In the genomic region with DNA sequence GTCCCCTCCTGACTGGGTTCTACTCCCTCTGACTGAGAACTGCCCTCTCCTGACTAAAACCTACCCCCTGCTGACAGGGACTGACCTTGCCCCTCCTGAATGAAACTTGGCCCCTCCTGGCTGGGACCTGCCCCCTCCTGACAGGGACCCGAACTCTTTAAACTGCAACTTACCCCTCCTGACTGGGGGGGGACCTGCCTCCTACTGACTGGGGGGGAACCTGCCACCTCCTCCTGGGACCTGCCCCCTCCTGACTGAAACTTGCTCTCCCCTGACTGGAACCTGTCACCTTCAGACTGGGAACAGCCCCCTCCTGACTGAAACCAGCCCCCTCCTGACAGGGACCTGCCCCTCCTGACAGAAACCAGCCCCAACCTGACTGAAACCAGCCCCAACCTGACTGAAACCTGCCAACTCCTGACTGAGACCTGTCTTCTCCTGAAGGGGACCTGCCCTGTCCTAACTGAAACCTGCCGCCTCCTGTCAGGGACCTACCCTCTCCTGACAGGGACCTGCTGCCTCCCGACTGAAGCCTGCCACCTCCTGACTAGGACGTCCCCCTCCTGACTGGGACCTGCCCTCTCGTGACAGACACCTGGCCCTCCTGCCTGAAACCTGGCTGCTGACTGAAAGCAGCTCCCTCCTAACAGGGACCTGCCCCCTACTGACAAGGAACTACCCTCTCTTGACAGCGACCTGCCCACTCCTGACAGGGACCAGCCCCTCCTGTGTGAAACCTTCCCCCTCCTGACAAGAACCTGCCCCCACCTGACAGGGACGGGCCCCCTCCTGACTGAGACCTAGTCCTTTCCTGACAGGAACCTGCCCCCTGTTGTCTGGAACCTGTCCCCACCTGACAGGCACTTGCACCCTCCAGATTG, we compare ENCODE assay signal across 15 cellular contexts.
DNase-seq lines count a peak whose midpoint lies in the region; ATAC-seq and TF ChIP-seq lines count a peak whose summit lies in the region.
"Had no signal": no experiment of that assay in that cellular context is flagged by ENCODE, and none has a peak within 500 bp of the region (broad histone marks: within the 10 kb centered on the region; RNA-seq: fewer than 3 reads in every experiment).

No MANE protein-coding gene starts in this region.

- no peak overlapping the region for H2AK5ac ChIP-seq in neuronal stem cell (ENCODE audit: low read depth, low read length)

- DNase-seq in Caco-2 (peak; percentile 33 to 53), chondrocyte (ENCODE audit: low spot score) (peak; percentile 76), neuronal stem cell (ENCODE audit: low spot score) (no peak), NCI-H526 (lab: John Stamatoyannopoulos, UW) (no peak), NCI-H446 treated with DMSO at 0.1 percent for 48 hours (lab: John Stamatoyannopoulos, UW) (no peak)
- DNase-seq: activated CD8-positive, alpha-beta memory T cell treated with anti-CD3 and anti-CD28 coated beads, Interleukin-2, amount 50 U/mL, for 4 hours; BE2C; effector CD8-positive, alpha-beta T cell; NCI-H510A; SHP77 treated with DMSO at 0.1 percent for 48 hours had no signal

- H3K4me1 Mint-ChIP-seq in Caco-2 (ENCODE audit: low read depth, unreplicated experiment): no peaks in the 10 kb centered on the region
- peaks cover 8% of the 10 kb centered on the region for H3K4me1 Mint-ChIP-seq in chondrocyte (ENCODE audit: low read depth)

- intact Hi-C loops in Caco-2 (cut with micrococcal nuclease; ENCODE audit: unreplicated experiment): loop anchor here (1.0 to 5.0 kb wide), 2 partner anchors 95 to 103 kb away; no protein-coding TSS in a partner anchor

- no peaks in the 10 kb centered on the region for H3K27me3 ChIP-seq in Caco-2 (replicated peaks; ENCODE audit: control insufficient read depth, insufficient read depth, low read length)
- peaks cover 0 to 2% (median 0%) of the 10 kb centered on the region in 3 experiments for H3K27me3 ChIP-seq in neuronal stem cell (ENCODE audit: control insufficient read depth in 3 of 3, insufficient read depth in 3 of 3, low read depth in 1 of 3, low read length in 3 of 3)
- H3K27me3 ChIP-seq: adrenal gland, BE2C had no signal

- H3K79me1 ChIP-seq in neuronal stem cell (ENCODE audit: low read depth, low read length): peaks cover 4% of the 10 kb centered on the region

- H2BK5ac ChIP-seq in neuronal stem cell (ENCODE audit: low read length): peak overlapping the region; percentile 29

- H3K14ac ChIP-seq in neuronal stem cell (ENCODE audit: low read length): no peak overlapping the region

- H3K36me3 ChIP-seq in Caco-2 (ENCODE audit: control insufficient read depth, insufficient read depth, low read length) (no peaks in the 10 kb centered on the region), neuronal stem cell (replicated peaks in 1 of 2; ENCODE audit: control insufficient read depth in 2 of 2, insufficient read depth in 2 of 2, low read length in 2 of 2) (peaks cover 0 to 49% of the 10 kb centered on the region in 2 donors)
- H3K36me3 ChIP-seq: BE2C had no signal

- H3K18ac ChIP-seq in neuronal stem cell (ENCODE audit: low read length): no peak overlapping the region

- BruUV-seq in Caco-2 (replicated peaks; lab: Mats Ljungman, UMichigan): no TSS peak

- no peak overlapping the region for H2AFZ ChIP-seq in neuronal stem cell (ENCODE audit: low read length)

- no peak overlapping the region for H2BK15ac ChIP-seq in neuronal stem cell (ENCODE audit: low read length)

- no peak overlapping the region for H3K23ac ChIP-seq in neuronal stem cell (ENCODE audit: low read depth, low read length, poor library complexity)

- CTCF ChIA-PET in Caco-2 (lab: Charles Lee): interaction anchor here (0.7 to 1.0 kb wide), 2 partner anchors 11 to 93 kb away, joined by 4 to 9 read pairs; no protein-coding TSS in a partner anchor

- no peak overlapping the region for H3K4me2 ChIP-seq in neuronal stem cell (ENCODE audit: insufficient read depth, low read length, poor library complexity, severe bottlenecking)

- H3K27me3 Mint-ChIP-seq in Caco-2 (ENCODE audit: insufficient read depth, unreplicated experiment) (peaks cover 7% of the 10 kb centered on the region), chondrocyte (ENCODE audit: low read depth) (no peaks in the 10 kb centered on the region)

- peak overlapping the region; percentile 30 for H3K9ac ChIP-seq in neuronal stem cell (ENCODE audit: low read depth, low read length, poor library complexity)

- no peak overlapping the region for H3K27ac ChIP-seq in neuronal stem cell (replicated peaks; ENCODE audit: low read length)
- H3K27ac ChIP-seq: HL-60 had no signal

- no peak overlapping the region for H2BK12ac ChIP-seq in neuronal stem cell (ENCODE audit: low read length)

- no CpG with 5 or more reads among the region's 7 CpGs for WGBS in neuronal stem cell (ENCODE audit: extremely low coverage in 2 of 2, insufficient read length in 2 of 2, insufficient replicate concordance in 1 of 2), 2 donors

- TF ChIP-seq CTCF in Caco-2 (IDR thresholded peaks at IDR 0.05; ENCODE audit: insufficient read depth in 1 of 2, low read depth in 1 of 2, low read length in 1 of 2, severe bottlenecking in 1 of 2, unreplicated experiment in 1 of 2): peak in 1 of 2 experiments; percentile 7
- TF ChIP-seq CTCF in chondrocyte (IDR thresholded peaks at IDR 0.05): no peak

- no peaks in the 10 kb centered on the region for H3K4me1 ChIP-seq in Caco-2
- H3K4me1 ChIP-seq in neuronal stem cell (ENCODE audit: control insufficient read depth in 2 of 2, insufficient read depth in 1 of 2, low read depth in 1 of 2, low read length in 2 of 2): no peaks in the 10 kb centered on the region
- H3K4me1 ChIP-seq: BE2C had no signal

- no peak overlapping the region for H3K4ac ChIP-seq in neuronal stem cell (ENCODE audit: low read length)

- H3K9me3 ChIP-seq in Caco-2 (no peaks in the 10 kb centered on the region), neuronal stem cell (replicated peaks in 1 of 2; ENCODE audit: control insufficient read depth in 2 of 2, insufficient read depth in 1 of 2, low read depth in 1 of 2, low read length in 2 of 2) (peaks cover 0 to 4% of the 10 kb centered on the region in 2 donors)
- H3K9me3 ChIP-seq: adrenal gland, BE2C had no signal

- H4K8ac ChIP-seq in neuronal stem cell (ENCODE audit: low read depth, low read length): no peak overlapping the region

- H3K4me3 ChIP-seq in Caco-2 (ENCODE audit: low read depth, low read length) (no peak overlapping the region), neuronal stem cell (ENCODE audit: low read length in 2 of 2) (no peak overlapping the region)
- H3K4me3 ChIP-seq: adrenal gland had no signal

- H4K91ac ChIP-seq in neuronal stem cell (ENCODE audit: low read depth, low read length, poor library complexity): no peak overlapping the region

- H3K9me3 Mint-ChIP-seq in Caco-2 (ENCODE audit: unreplicated experiment) (no peaks in the 10 kb centered on the region), chondrocyte (ENCODE audit: low read depth) (no peaks in the 10 kb centered on the region)

- no peak overlapping the region for H3K4me3 Mint-ChIP-seq in Caco-2 (ENCODE audit: unreplicated experiment)
- no peak overlapping the region for H3K4me3 Mint-ChIP-seq in chondrocyte (ENCODE audit: unreplicated experiment)

- no peaks in the 10 kb centered on the region for H3K36me3 Mint-ChIP-seq in Caco-2 (ENCODE audit: insufficient read depth, unreplicated experiment)
- peaks cover 30% of the 10 kb centered on the region for H3K36me3 Mint-ChIP-seq in chondrocyte (ENCODE audit: low read depth)

- no peak overlapping the region for H2BK120ac ChIP-seq in neuronal stem cell (ENCODE audit: low read depth, low read length)

- H3K27ac Mint-ChIP-seq in Caco-2 (ENCODE audit: unreplicated experiment) (no peak overlapping the region), chondrocyte (ENCODE audit: unreplicated experiment) (no peak overlapping the region)

- POLR2A ChIA-PET in Caco-2 (lab: Charles Lee): no interaction called here

- ATAC-seq in HG02870 (IDR thresholded peaks at IDR 0.05; ENCODE audit: unreplicated experiment) (peak; percentile 48), GM19035 (IDR thresholded peaks at IDR 0.05; ENCODE audit: unreplicated experiment) (no peak), HG03442 (IDR thresholded peaks at IDR 0.05; ENCODE audit: unreplicated experiment) (no peak)

Comparison
In these comparisons a context has a peak if more than half of its experiments do, and no peak if none do; other contexts are left out.
1. DNase-seq: peak in Caco-2 (2 of 2) and chondrocyte (single experiment); none in neuronal stem cell (single experiment), NCI-H526 (0 of 2) and NCI-H446 treated with DMSO at 0.1 percent for 48 hours (single experiment).